Comparison of ENCODE assay signal across 8 cellular contexts in the genomic region with DNA sequence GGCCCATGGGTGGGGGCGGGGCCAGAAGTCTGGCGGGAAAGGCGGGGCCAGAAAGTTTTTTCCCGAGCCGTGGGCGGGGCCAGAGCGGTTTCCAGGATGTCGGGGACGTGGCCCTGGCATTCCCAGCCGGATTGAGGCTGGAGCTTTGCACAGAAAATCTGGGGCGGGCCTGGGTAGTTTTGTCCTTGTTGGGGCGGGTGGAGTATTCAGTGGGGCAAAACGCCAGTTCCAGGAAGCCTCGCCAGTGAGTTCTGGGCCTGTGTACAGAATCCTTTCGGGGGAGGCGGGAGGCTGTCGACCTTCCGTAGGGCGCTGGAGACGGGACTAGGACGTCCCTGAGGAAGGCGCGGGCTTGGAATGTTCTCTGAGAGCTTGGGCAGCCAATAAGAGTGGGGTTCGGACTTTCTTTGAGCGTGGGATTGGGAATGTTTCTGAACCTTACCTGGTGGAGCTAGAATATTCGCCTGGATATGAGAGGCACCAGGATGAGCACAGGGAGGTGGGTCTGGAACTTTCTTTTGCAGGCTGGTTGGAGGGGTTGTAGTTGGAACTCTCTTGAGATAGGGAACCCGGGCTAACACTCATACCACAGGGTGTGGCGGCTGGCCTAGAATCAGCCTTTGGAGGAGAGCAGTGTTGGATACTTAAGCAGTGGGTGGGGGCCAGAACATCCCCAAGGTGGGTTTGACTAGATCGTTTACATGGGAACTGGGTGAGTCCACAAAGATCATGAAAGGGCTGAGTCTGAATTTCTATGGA. TPM values are rescaled to one million over a fixed set of nuclear protein-coding genes. Genes with fewer than 3 reads are reported as not detected.
A peak's percentile ranks its signal among the peaks of the same experiment; 100 is the strongest.
DNase-seq lines count a peak whose midpoint lies in the region; ATAC-seq and TF ChIP-seq lines count a peak whose summit lies in the region.

No MANE protein-coding gene starts in this region.

- no peak overlapping the region for H2AFZ ChIP-seq in hepatocyte

- H3K27me3 Mint-ChIP-seq in activated CD4-positive, alpha-beta T cell treated with anti-CD3 and anti-CD28 coated beads for 36 hours = no peaks in the 10 kb centered on the region
- peaks cover 2% of the 10 kb centered on the region for H3K27me3 Mint-ChIP-seq in activated T-helper 1 cell treated with anti-CD3 and anti-CD28 coated beads, Interleukin-12 subunit alpha, Interleukin-12 subunit beta, Interleukin-2, Interleukin-4 antibody, amounts not matched to agents 30 ng/mL and 10 ng/mL and 1 ng/mL, durations not matched to agents 14 hours and 24 hours and 36 hours (ENCODE audit: insufficient read depth)

- intact Hi-C loops in activated CD4-positive, alpha-beta T cell treated with anti-CD3 and anti-CD28 coated beads for 36 hours (cut with DNase I, micrococcal nuclease) = loop anchor here (1.0 to 2.0 kb wide), 3 partner anchors 17 to 1075 kb away; a partner anchor contains a TSS
- intact Hi-C loops in activated T-helper 1 cell treated with anti-CD3 and anti-CD28 coated beads, Interleukin-12 subunit alpha, Interleukin-12 subunit beta, Interleukin-2, Interleukin-4 antibody, amounts not matched to agents 30 ng/mL and 10 ng/mL and 1 ng/mL, durations not matched to agents 14 hours and 24 hours and 36 hours (cut with micrococcal nuclease) = loop anchor here (1.0 to 2.0 kb wide), 8 partner anchors 17 to 623 kb away; a partner anchor contains a TSS

- no peaks in the 10 kb centered on the region for H4K20me1 ChIP-seq in hepatocyte (ENCODE audit: insufficient read depth, poor library complexity, severe bottlenecking)

- ATAC-seq in activated CD4-positive, alpha-beta T cell treated with anti-CD3 and anti-CD28 coated beads for 36 hours = peak; percentile 2
- peak; percentile 1 for ATAC-seq in stimulated activated effector memory CD8-positive, alpha-beta T cell treated with anti-CD3 and anti-CD28 coated beads, Interleukin-12 subunit alpha, Interleukin-12 subunit beta, amount 100 ng/mL, for 72 hours

- no peaks in the 10 kb centered on the region for H3K9me2 ChIP-seq in hepatocyte (replicated peaks; ENCODE audit: insufficient read depth)

- H3K79me2 ChIP-seq in hepatocyte = peaks cover 21% of the 10 kb centered on the region

- DNase-seq in activated CD4-positive, alpha-beta T cell treated with anti-CD3 and anti-CD28 coated beads for 36 hours = no peak
- DNase-seq in activated CD4-positive, alpha-beta T cell treated with anti-CD3 and anti-CD28 coated beads, Interleukin-2, amount 50 U/mL, for 48 hours = no peak
- DNase-seq in activated T-helper 1 cell treated with anti-CD3 and anti-CD28 coated beads, Interleukin-12 subunit alpha, Interleukin-12 subunit beta, Interleukin-2, Interleukin-4 antibody, amounts not matched to agents 30 ng/mL and 10 ng/mL and 1 ng/mL, durations not matched to agents 14 hours and 24 hours and 36 hours (ENCODE audit: low spot score) = no peak
- no peak for DNase-seq in hepatocyte (ENCODE audit: low spot score)
- DNase-seq in stimulated activated effector memory CD8-positive, alpha-beta T cell treated with anti-CD3 and anti-CD28 coated beads, Interleukin-12 subunit alpha, Interleukin-12 subunit beta, amount 100 ng/mL, for 72 hours (ENCODE audit: low spot score in 2 of 2) = no peak
- DNase-seq in NCI-H1694 treated with DMSO at 0.1 percent for 48 hours (lab: John Stamatoyannopoulos, UW) = no peak
- no peak for DNase-seq in activated CD4-positive, alpha-beta T cell treated with anti-CD3 and anti-CD28 coated beads, Interleukin-2, amount 50 U/mL, for 4 hours
- no peak for DNase-seq in SHP77 (lab: John Stamatoyannopoulos, UW)

- H3K27ac ChIP-seq in hepatocyte = peak overlapping the region; percentile 92

- peak overlapping the region; percentile 86 for H3K4me2 ChIP-seq in hepatocyte

- WGBS in hepatocyte (ENCODE audit: low lambda C conversion rate, missing lambda C conversion rate) = 5% methylated on average over 21 of the region's 29 CpGs

- no peaks in the 10 kb centered on the region for H3K9me3 Mint-ChIP-seq in activated CD4-positive, alpha-beta T cell treated with anti-CD3 and anti-CD28 coated beads for 36 hours (ENCODE audit: low read depth)
- H3K9me3 Mint-ChIP-seq in activated T-helper 1 cell treated with anti-CD3 and anti-CD28 coated beads, Interleukin-12 subunit alpha, Interleukin-12 subunit beta, Interleukin-2, Interleukin-4 antibody, amounts not matched to agents 30 ng/mL and 10 ng/mL and 1 ng/mL, durations not matched to agents 14 hours and 24 hours and 36 hours = no peaks in the 10 kb centered on the region
- H3K9me3 Mint-ChIP-seq in stimulated activated effector memory CD8-positive, alpha-beta T cell treated with anti-CD3 and anti-CD28 coated beads, Interleukin-12 subunit alpha, Interleukin-12 subunit beta, amount 100 ng/mL, for 72 hours = no peaks in the 10 kb centered on the region

- H3K9me3 ChIP-seq in hepatocyte (ENCODE audit: low read depth) = no peaks in the 10 kb centered on the region

- H3K27me3 ChIP-seq in hepatocyte = no peaks in the 10 kb centered on the region

- H3K36me3 ChIP-seq in hepatocyte (replicated peaks; ENCODE audit: insufficient read depth, low read depth) = no peaks in the 10 kb centered on the region

- POLR2A ChIA-PET in activated CD4-positive, alpha-beta T cell treated with anti-CD3 and anti-CD28 coated beads for 36 hours (lab: Charles Lee) = interaction anchor here (1.0 to 1.9 kb wide), 4 partner anchors 9 to 144 kb away, joined by 3 to 33 read pairs (median 8); a partner anchor contains a TSS

- peaks cover 31% of the 10 kb centered on the region for H3K4me1 Mint-ChIP-seq in activated CD4-positive, alpha-beta T cell treated with anti-CD3 and anti-CD28 coated beads for 36 hours
- peaks cover 31% of the 10 kb centered on the region for H3K4me1 Mint-ChIP-seq in activated T-helper 1 cell treated with anti-CD3 and anti-CD28 coated beads, Interleukin-12 subunit alpha, Interleukin-12 subunit beta, Interleukin-2, Interleukin-4 antibody, amounts not matched to agents 30 ng/mL and 10 ng/mL and 1 ng/mL, durations not matched to agents 14 hours and 24 hours and 36 hours (ENCODE audit: low read depth)
- peaks cover 47% of the 10 kb centered on the region for H3K4me1 Mint-ChIP-seq in stimulated activated effector memory CD8-positive, alpha-beta T cell treated with anti-CD3 and anti-CD28 coated beads, Interleukin-12 subunit alpha, Interleukin-12 subunit beta, amount 100 ng/mL, for 72 hours

- peak overlapping the region; percentile 31 for H3K4me3 ChIP-seq in hepatocyte

- TF ChIP-seq CTCF in hepatocyte (IDR thresholded peaks at IDR 0.05; ENCODE audit: poor library complexity) = no peak

- peak overlapping the region; percentile 90 for H3K4me3 Mint-ChIP-seq in activated CD4-positive, alpha-beta T cell treated with anti-CD3 and anti-CD28 coated beads for 36 hours
- peak overlapping the region; percentile 86 for H3K4me3 Mint-ChIP-seq in activated T-helper 1 cell treated with anti-CD3 and anti-CD28 coated beads, Interleukin-12 subunit alpha, Interleukin-12 subunit beta, Interleukin-2, Interleukin-4 antibody, amounts not matched to agents 30 ng/mL and 10 ng/mL and 1 ng/mL, durations not matched to agents 14 hours and 24 hours and 36 hours
- H3K4me3 Mint-ChIP-seq in stimulated activated effector memory CD8-positive, alpha-beta T cell treated with anti-CD3 and anti-CD28 coated beads, Interleukin-12 subunit alpha, Interleukin-12 subunit beta, amount 100 ng/mL, for 72 hours = peak overlapping the region; percentile 95

- CTCF ChIA-PET in activated CD4-positive, alpha-beta T cell treated with anti-CD3 and anti-CD28 coated beads for 36 hours (lab: Charles Lee) = interaction anchor here (0.6 to 2.6 kb wide), 6 partner anchors 14 to 627 kb away, joined by 3 to 21 read pairs (median 4); a partner anchor contains a TSS

- H3K4me1 ChIP-seq in hepatocyte (ENCODE audit: insufficient read depth) = peaks cover 19% of the 10 kb centered on the region

- H3K27ac Mint-ChIP-seq in activated CD4-positive, alpha-beta T cell treated with anti-CD3 and anti-CD28 coated beads for 36 hours = peak overlapping the region; percentile 93
- H3K27ac Mint-ChIP-seq in activated T-helper 1 cell treated with anti-CD3 and anti-CD28 coated beads, Interleukin-12 subunit alpha, Interleukin-12 subunit beta, Interleukin-2, Interleukin-4 antibody, amounts not matched to agents 30 ng/mL and 10 ng/mL and 1 ng/mL, durations not matched to agents 14 hours and 24 hours and 36 hours = peak overlapping the region; percentile 95
- H3K27ac Mint-ChIP-seq in stimulated activated effector memory CD8-positive, alpha-beta T cell treated with anti-CD3 and anti-CD28 coated beads, Interleukin-12 subunit alpha, Interleukin-12 subunit beta, amount 100 ng/mL, for 72 hours = peak overlapping the region; percentile 99

- peaks cover 41% of the 10 kb centered on the region for H3K36me3 Mint-ChIP-seq in activated CD4-positive, alpha-beta T cell treated with anti-CD3 and anti-CD28 coated beads for 36 hours (ENCODE audit: low read depth)
- peaks cover 35% of the 10 kb centered on the region for H3K36me3 Mint-ChIP-seq in activated T-helper 1 cell treated with anti-CD3 and anti-CD28 coated beads, Interleukin-12 subunit alpha, Interleukin-12 subunit beta, Interleukin-2, Interleukin-4 antibody, amounts not matched to agents 30 ng/mL and 10 ng/mL and 1 ng/mL, durations not matched to agents 14 hours and 24 hours and 36 hours (ENCODE audit: low read depth)
- H3K36me3 Mint-ChIP-seq in stimulated activated effector memory CD8-positive, alpha-beta T cell treated with anti-CD3 and anti-CD28 coated beads, Interleukin-12 subunit alpha, Interleukin-12 subunit beta, amount 100 ng/mL, for 72 hours = peaks cover 68% of the 10 kb centered on the region

RNA-seq across cellular contexts. Expression of a gene that starts 1.3 kb away (rescaled TPM):
- 10 to 100 TPM; 22.4 to 30.6 TPM for total RNA-seq in activated CD4-positive, alpha-beta T cell treated with anti-CD3 and anti-CD28 coated beads for 36 hours
- 36.6 and 39.2 TPM in 2 replicates for total RNA-seq in activated T-helper 1 cell treated with anti-CD3 and anti-CD28 coated beads, Interleukin-12 subunit alpha, Interleukin-12 subunit beta, Interleukin-2, Interleukin-4 antibody, amounts not matched to agents 30 ng/mL and 10 ng/mL and 1 ng/mL, durations not matched to agents 14 hours and 24 hours and 36 hours
- total RNA-seq in hepatocyte = 5.2 and 7.9 TPM in 2 replicates
- polyA plus RNA-seq in hepatocyte = 13.0 and 19.6 TPM in 2 replicates

RNA-seq across cellular contexts. Expression of a gene that starts 17.1 kb away (rescaled TPM):
- 10 to 100 TPM; 11.7 to 13.2 TPM for total RNA-seq in activated CD4-positive, alpha-beta T cell treated with anti-CD3 and anti-CD28 coated beads for 36 hours
- total RNA-seq in activated T-helper 1 cell treated with anti-CD3 and anti-CD28 coated beads, Interleukin-12 subunit alpha, Interleukin-12 subunit beta, Interleukin-2, Interleukin-4 antibody, amounts not matched to agents 30 ng/mL and 10 ng/mL and 1 ng/mL, durations not matched to agents 14 hours and 24 hours and 36 hours = 9.3 and 10.2 TPM in 2 replicates
- total RNA-seq in hepatocyte = 1.7 and 1.9 TPM in 2 replicates
- polyA plus RNA-seq in hepatocyte = 11.9 and 13.8 TPM in 2 replicates

RNA-seq across cellular contexts. Expression of a gene that starts 26.6 kb away (rescaled TPM):
- 10 to 100 TPM in 1 of 2 experiments, 1 to 10 TPM in 1; 8.1 to 12.0 TPM for total RNA-seq in activated CD4-positive, alpha-beta T cell treated with anti-CD3 and anti-CD28 coated beads for 36 hours
- total RNA-seq in activated T-helper 1 cell treated with anti-CD3 and anti-CD28 coated beads, Interleukin-12 subunit alpha, Interleukin-12 subunit beta, Interleukin-2, Interleukin-4 antibody, amounts not matched to agents 30 ng/mL and 10 ng/mL and 1 ng/mL, durations not matched to agents 14 hours and 24 hours and 36 hours = 13.8 and 15.4 TPM in 2 replicates
- 8.0 and 9.9 TPM in 2 replicates for total RNA-seq in hepatocyte
- polyA plus RNA-seq in hepatocyte = 14.7 and 22.0 TPM in 2 replicates

RNA-seq across cellular contexts. Expression of a gene that starts 52.1 kb away (rescaled TPM):
- total RNA-seq in activated CD4-positive, alpha-beta T cell treated with anti-CD3 and anti-CD28 coated beads for 36 hours = under 1 TPM; 0.41 to 0.79 TPM
- total RNA-seq in activated T-helper 1 cell treated with anti-CD3 and anti-CD28 coated beads, Interleukin-12 subunit alpha, Interleukin-12 subunit beta, Interleukin-2, Interleukin-4 antibody, amounts not matched to agents 30 ng/mL and 10 ng/mL and 1 ng/mL, durations not matched to agents 14 hours and 24 hours and 36 hours = 1.4 and 1.5 TPM in 2 replicates
- 0.43 and 0.96 TPM in 2 replicates for total RNA-seq in hepatocyte
- 0.99 and 3.2 TPM in 2 replicates for polyA plus RNA-seq in hepatocyte
